In genomic region chr7:32937344-32938174, GRCh38 we compare ENCODE assay signal across 8 cellular contexts. TPM values are rescaled to one million over a fixed set of nuclear protein-coding genes. Genes with fewer than 3 reads are reported as not detected.
DNase-seq lines count a peak whose midpoint lies in the region; ATAC-seq and TF ChIP-seq lines count a peak whose summit lies in the region.
"Had no signal": no experiment of that assay in that cellular context is flagged by ENCODE, and none has a peak within 500 bp of the region (broad histone marks: within the 10 kb centered on the region; RNA-seq: fewer than 3 reads in every experiment).

No MANE protein-coding gene starts in this region.

- POLR2A ChIA-PET in IMR-90 (lab: Charles Lee; ENCODE audit: unreplicated experiment) (no interaction called here), RWPE1 (lab: Yijun Ruan, JAX; ENCODE audit: low non-redundant PET) (no interaction called here)

- peak overlapping the region; percentile 59 for H3K4me2 ChIP-seq in IMR-90 (ENCODE audit: low read depth, low read length)

- peak overlapping the region in 1 of 2 experiments; percentile 41; a peak in 2 of 4 replicates for H4K8ac ChIP-seq in IMR-90 (ENCODE audit: low read depth in 2 of 2, low read length in 2 of 2)

- no peak for TF ChIP-seq POLR2A in IMR-90 (IDR thresholded peaks at IDR 0.05; ENCODE audit: low read depth, low read length)

- TF ChIP-seq CTCF in IMR-90 (conservative IDR thresholded peaks at IDR 0.05; ENCODE audit: low read depth, low read length) (no peak), heart right ventricle (IDR thresholded peaks at IDR 0.05) (no peak), RWPE1 (conservative IDR thresholded peaks at IDR 0.05; ENCODE audit: low read depth) (no peak)

- H3K9me1 ChIP-seq in IMR-90 (ENCODE audit: insufficient read depth, low read length), result peaks cover 11% of the 10 kb centered on the region

- dilution Hi-C loops in IMR-90 (cut with HindIII; ENCODE audit: low sequenced_read_pairs, unreplicated experiment), result no loop called here

- 0 out of 2 replicates have a peak overlapping the region, but pooled peaks have one; percentile 26 for H3K23ac ChIP-seq in IMR-90 (ENCODE audit: low read depth, low read length)

- H3K9me3 ChIP-seq in IMR-90 (ENCODE audit: control insufficient read depth, insufficient read depth, low read length) (no peaks in the 10 kb centered on the region), heart right ventricle (no peaks in the 10 kb centered on the region)

- BruUV-seq in IMR-90 (replicated peaks; lab: Mats Ljungman, UMichigan), result TSS peak; percentile 16

- H3K27me3 ChIP-seq in IMR-90 (ENCODE audit: control insufficient read depth, insufficient read depth, low read length) (no peaks in the 10 kb centered on the region), heart right ventricle (no peaks in the 10 kb centered on the region)

- intact Hi-C loops in IMR-90 (cut with micrococcal nuclease), result loop anchor here (2.0 kb wide), 1 partner anchor 137 kb away; no protein-coding TSS in a partner anchor
- intact Hi-C loops in heart right ventricle (cut with DNase I), result loop anchor here in 1 of 10 donors (5.0 kb wide), 1 partner anchor 40 kb away; no protein-coding TSS in a partner anchor

- H2BK20ac ChIP-seq in IMR-90 (ENCODE audit: low read depth, low read length), result no peak overlapping the region

- H2BK15ac ChIP-seq in IMR-90 (ENCODE audit: low read depth, low read length), result no peak overlapping the region

- no peak overlapping the region for H3K18ac ChIP-seq in IMR-90 (ENCODE audit: low read depth, low read length)

- H2AK5ac ChIP-seq in IMR-90 (ENCODE audit: low read depth, low read length), result no peak overlapping the region

- peaks cover 45 to 63% of the 10 kb centered on the region in 2 experiments for H3K79me1 ChIP-seq in IMR-90 (ENCODE audit: low read depth in 1 of 2, low read length in 2 of 2)

- DNase-seq in IMR-90, result peak; percentile 61
- peak; percentile 69 to 78 for DNase-seq in SHP77 (lab: John Stamatoyannopoulos, UW)
- peak in 1 of 2 donors; percentile 70 for DNase-seq in heart right ventricle
- DNase-seq in superior temporal gyrus (ENCODE audit: extremely low spot score), result peak; percentile 27
- DNase-seq in cerebellar nuclear complex (lab: John Stamatoyannopoulos, UW), result no peak
- no peak for DNase-seq in RWPE1 (ENCODE audit: low spot score)
- DNase-seq: activated naive CD4-positive, alpha-beta T cell treated with anti-CD3 and anti-CD28 coated beads, Interleukin-2, amount 10 ng/mL, durations not matched to agents 7 days and 5 days had no signal

- ATAC-seq in IMR-90 (ENCODE audit: low read depth) (peak; percentile 3; the same call in 1 of the 2 replicates), heart right ventricle (peak in 6 of 8 donors; percentile 41 to 80 (median 64)), HG02798 (IDR thresholded peaks at IDR 0.05; ENCODE audit: poor library complexity, unreplicated experiment) (no peak)

- H4K91ac ChIP-seq in IMR-90 (ENCODE audit: insufficient read depth, low read depth, low read length), result no peak overlapping the region

- H3K4me3 ChIP-seq in IMR-90 (ENCODE audit: insufficient read depth, low read depth, low read length) (no peak overlapping the region), heart right ventricle (no peak overlapping the region)

- 0 out of 2 replicates have a peak overlapping the region, but pooled peaks have one; percentile 2 for H2BK120ac ChIP-seq in IMR-90 (ENCODE audit: low read depth, low read length)

- H2AFZ ChIP-seq in IMR-90 (replicated peaks; ENCODE audit: low read length, poor library complexity), result no peak overlapping the region

- H3K4me1 ChIP-seq in IMR-90 (ENCODE audit: control insufficient read depth, insufficient read depth, low read length) (peaks cover 15% of the 10 kb centered on the region), heart right ventricle (peaks cover 0 to 64% (median 42%) of the 10 kb centered on the region in 9 donors)

- peaks cover 21% of the 10 kb centered on the region; the same call in 1 of the 2 replicates for H4K20me1 ChIP-seq in IMR-90 (ENCODE audit: insufficient read depth, low read length)

- no peak for TF ChIP-seq RAD21 in IMR-90 (IDR thresholded peaks at IDR 0.05; ENCODE audit: low read length)

- peak overlapping the region; percentile 6 for H4K5ac ChIP-seq in IMR-90 (ENCODE audit: low read depth, low read length)

- in situ Hi-C loops in IMR-90 (cut with MboI; ENCODE audit: low sequenced_read_pairs), result no loop called here

- H2AK9ac ChIP-seq in IMR-90 (replicated peaks; ENCODE audit: low read depth, low read length, poor library complexity), result no peak overlapping the region

- H3K27ac ChIP-seq in IMR-90 (ENCODE audit: insufficient read depth, low read length) (peak overlapping the region; percentile 7; the same call in 1 of the 2 replicates), heart right ventricle (peak overlapping the region in 9 of 10 donors; percentile 14 to 74 (median 60)), RWPE1 (no peak overlapping the region)

- H3K4ac ChIP-seq in IMR-90 (ENCODE audit: low read depth, low read length), result peak overlapping the region; percentile 37; the same call in 1 of the 2 replicates

- WGBS in IMR-90 (ENCODE audit: extremely low coverage in 2 of 2, insufficient read length in 1 of 2), 2 experiments, result 0% methylated on average over 2 of the region's 10 CpGs; no CpG with 5 or more reads in 1 of the 2 experiments
- WGBS in heart right ventricle, 2 donors, result 37 to 44% methylated on average over 10 of the region's 10 CpGs

- CTCF ChIA-PET in IMR-90 (lab: Yijun Ruan, JAX), result interaction anchor here (1.2 kb wide), 1 partner anchor 137 kb away, joined by 4 read pairs; no protein-coding TSS in a partner anchor
- CTCF ChIA-PET in RWPE1 (lab: Yijun Ruan, JAX), result interaction anchor here (0.9 kb wide), 1 partner anchor 60 kb away, joined by 3 read pairs; no protein-coding TSS in a partner anchor

- no peak overlapping the region for H3K9ac ChIP-seq in IMR-90 (ENCODE audit: low read depth, low read length)

- H3K14ac ChIP-seq in IMR-90 (replicated peaks; ENCODE audit: low read depth, low read length), result peak overlapping the region; percentile 33; the same call in 1 of the 2 replicates

- H2BK5ac ChIP-seq in IMR-90 (ENCODE audit: low read depth, low read length, poor library complexity, severe bottlenecking), result no peak overlapping the region

- H3K36me3 ChIP-seq in IMR-90 (ENCODE audit: control insufficient read depth, insufficient read depth, low read length), result peaks cover 3% of the 10 kb centered on the region; the same call in 1 of the 2 replicates
- H3K36me3 ChIP-seq in heart right ventricle, result peaks cover 0 to 23% (median 6%) of the 10 kb centered on the region in 9 donors

- H3K56ac ChIP-seq in IMR-90 (ENCODE audit: extremely low read depth, insufficient read depth, low read length), result no peak overlapping the region

TF ChIP-seq in IMR-90, 13 proteins besides CTCF, POLR2A, EP300 and RAD21:
- TF ChIP-seq MAFK (IDR thresholded peaks at IDR 0.05; ENCODE audit: low read depth, low read length) (no peak), RCOR1 (IDR thresholded peaks at IDR 0.05; ENCODE audit: insufficient replicate concordance, low read length) (no peak), ELK1 (IDR thresholded peaks at IDR 0.05; ENCODE audit: borderline replicate concordance, low read depth, low read length) (no peak), RFX5 (IDR thresholded peaks at IDR 0.05; ENCODE audit: low read depth, low read length) (no peak), USF2 (IDR thresholded peaks at IDR 0.05; ENCODE audit: low read depth, low read length) (no peak), BHLHE40 (IDR thresholded peaks at IDR 0.05; ENCODE audit: low read depth, low read length) (no peak), CEBPB (IDR thresholded peaks at IDR 0.05; ENCODE audit: low read depth, low read length) (no peak), MAZ (IDR thresholded peaks at IDR 0.05; ENCODE audit: borderline replicate concordance, low read depth, low read length) (no peak), MXI1 (IDR thresholded peaks at IDR 0.05; ENCODE audit: borderline replicate concordance, low read depth, low read length) (no peak), SMC3 (IDR thresholded peaks at IDR 0.05; ENCODE audit: low read depth, low read length) (no peak), FOS (IDR thresholded peaks at IDR 0.05; ENCODE audit: low read depth, low read length) (no peak), NFE2L2 (IDR thresholded peaks at IDR 0.05; ENCODE audit: low read depth, low read length) (no peak), CHD1 (IDR thresholded peaks at IDR 0.05; ENCODE audit: low read depth, low read length) (no peak)

RNA-seq across cellular contexts. Expression of gene FKBP9, which starts 19.7 kb away (rescaled TPM):
- 146 and 191 TPM in 2 replicates for total RNA-seq in IMR-90 (2012; rRNA removed)
- polyA plus RNA-seq in IMR-90 (2012; rRNA removed), result 99.0 and 126 TPM in 2 replicates
- 82.9 and 154 TPM in 2 replicates for polyA plus RNA-seq in IMR-90 (2012; cell fraction: cytosol; rRNA removed)
- polyA plus RNA-seq in IMR-90 (2012; cell fraction: nucleus; rRNA removed; ENCODE audit: low replicate concordance), result 58.8 and 68.7 TPM in 2 replicates
- total RNA-seq in heart right ventricle, result 100 to 1,000 TPM; 103 to 158 (median 122) TPM
- polyA plus RNA-seq in heart right ventricle, result 10 to 100 TPM; 32.2 to 36.7 TPM

RNA-seq across cellular contexts. Expression of gene KBTBD2, which starts 46.0 kb away (rescaled TPM):
- total RNA-seq in IMR-90 (2012; rRNA removed) (32.3 and 41.7 TPM in 2 replicates), heart right ventricle (10 to 100 TPM; 22.0 to 34.1 (median 24.9) TPM)
- polyA plus RNA-seq in IMR-90 (2012; rRNA removed) (11.0 and 13.2 TPM in 2 replicates), heart right ventricle (10 to 100 TPM; 13.3 to 15.9 TPM)
- 2.9 and 3.3 TPM in 2 replicates for polyA plus RNA-seq in IMR-90 (2012; cell fraction: cytosol; rRNA removed)
- polyA plus RNA-seq in IMR-90 (2012; cell fraction: nucleus; rRNA removed; ENCODE audit: low replicate concordance), result 5.7 and 31.2 TPM in 2 replicates

Comparison
In these comparisons a context has a peak if more than half of its experiments do, and no peak if none do; other contexts are left out.
1. DNase-seq: peak in IMR-90 (single experiment), SHP77 (2 of 2) and superior temporal gyrus (single experiment); none in cerebellar nuclear complex (0 of 2) and RWPE1 (single experiment).